In the genomic region with DNA sequence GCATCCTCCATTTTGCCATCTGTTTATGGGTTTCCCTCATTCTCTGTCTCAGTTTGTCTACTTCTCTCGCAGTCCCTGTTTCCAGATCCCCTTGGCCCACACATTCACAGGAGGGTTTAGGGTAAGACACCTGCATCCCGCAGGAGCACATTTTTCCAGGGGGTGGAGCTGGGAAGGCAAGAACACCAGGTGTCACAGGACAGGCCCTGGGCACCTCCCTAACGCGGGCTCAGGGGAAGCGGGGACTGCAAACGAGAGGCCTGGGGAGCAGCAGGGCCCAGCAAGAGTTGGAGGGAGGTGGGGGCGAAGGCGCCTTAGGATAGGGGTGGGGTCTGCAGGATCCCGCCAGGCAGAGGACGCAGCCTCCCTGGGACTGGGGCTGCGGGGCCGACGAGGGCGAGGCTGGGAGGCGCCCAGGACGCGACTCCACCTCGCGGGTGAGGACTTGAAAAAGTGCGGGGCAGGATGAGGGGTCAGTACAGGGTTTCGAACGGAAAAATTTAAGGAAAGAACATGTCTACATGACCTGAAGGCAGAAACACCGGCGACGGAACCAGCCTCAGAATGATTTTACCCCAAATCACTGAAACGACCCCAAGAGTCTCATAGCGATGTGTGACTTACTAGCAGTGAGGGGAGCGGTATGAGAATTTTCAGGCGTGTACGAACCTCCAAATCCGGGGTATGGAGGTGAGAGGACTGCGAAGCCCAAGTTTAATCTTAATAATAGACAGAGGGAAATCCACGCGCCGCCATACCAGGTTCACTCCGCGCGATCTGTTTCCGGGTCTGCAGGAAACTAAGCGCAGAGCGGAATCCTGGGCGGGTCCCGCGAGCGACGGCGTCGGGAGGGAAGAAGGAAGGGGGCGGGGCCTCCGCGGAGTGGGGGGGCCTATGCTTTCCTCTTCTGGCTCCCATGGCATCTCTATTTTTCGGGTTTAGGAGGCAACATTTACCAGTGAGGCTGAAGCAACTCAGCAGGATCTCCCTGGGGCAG, we compare ENCODE assay signal across 10 cellular contexts. TPM values are rescaled to one million over a fixed set of nuclear protein-coding genes. Genes with fewer than 3 reads are reported as not detected.
A peak's percentile ranks its signal among the peaks of the same experiment; 100 is the strongest.
DNase-seq lines count a peak whose midpoint lies in the region; ATAC-seq, FAIRE-seq and TF ChIP-seq lines count a peak whose summit lies in the region.
"Had no signal": no experiment of that assay in that cellular context is flagged by ENCODE, and none has a peak within 500 bp of the region (broad histone marks: within the 10 kb centered on the region; RNA-seq: fewer than 3 reads in every experiment).

No MANE protein-coding gene starts in this region.

- TF ChIP-seq POLR2A in GM12878 (IDR thresholded peaks at IDR 0.05; ENCODE audit: low read depth, low read length), result no peak
- TF ChIP-seq POLR2A in stomach (IDR thresholded peaks at IDR 0.05), result no peak

- H3K27ac Mint-ChIP-seq in activated CD4-positive, alpha-beta T cell treated with anti-CD3 and anti-CD28 coated beads for 36 hours, result no peak overlapping the region

- BruUV-seq in GM12878 (replicated peaks; lab: Mats Ljungman, UMichigan), result no TSS peak

- H3K27ac ChIP-seq in GM12878 (ENCODE audit: control insufficient read depth, insufficient read depth) (no peak overlapping the region), stomach (no peak overlapping the region)
- H3K27ac ChIP-seq: A549 had no signal

- in situ Hi-C loops in GM12878 (cut with MboI), result no loop called here

- ATAC-seq in activated CD4-positive, alpha-beta T cell treated with anti-CD3 and anti-CD28 coated beads for 36 hours, result no peak
- ATAC-seq in GM12878, result no peak
- no peak for ATAC-seq in GM18519 (IDR thresholded peaks at IDR 0.05; ENCODE audit: low FRiP score, unreplicated experiment)
- no peak for ATAC-seq in GM18870 (IDR thresholded peaks at IDR 0.05; ENCODE audit: unreplicated experiment)
- no peak for ATAC-seq in GM19397 (IDR thresholded peaks at IDR 0.05; ENCODE audit: unreplicated experiment)
- ATAC-seq: A549 had no signal

- TF ChIP-seq EP300 in GM12878 (IDR thresholded peaks at IDR 0.05; ENCODE audit: borderline replicate concordance in 1 of 2, control insufficient read depth in 1 of 2, low read depth in 2 of 2, low read length in 2 of 2) (no peak), stomach (IDR thresholded peaks at IDR 0.05) (no peak)

- H3K9me3 ChIP-seq in GM12878 (replicated peaks; ENCODE audit: control insufficient read depth, insufficient read depth, low read length) (peaks cover 4% of the 10 kb centered on the region; the same call in 1 of the 3 replicates), stomach (peaks cover 4 to 79% (median 40%) of the 10 kb centered on the region in 4 donors)

- CTCF ChIA-PET in activated CD4-positive, alpha-beta T cell treated with anti-CD3 and anti-CD28 coated beads for 36 hours (lab: Charles Lee), result no interaction called here
- CTCF ChIA-PET in GM12878 (lab: Yijun Ruan, JAX), result no interaction called here

- H2AFZ ChIP-seq in GM12878 (ENCODE audit: control insufficient read depth, low read depth, low read length), result no peak overlapping the region

- peaks cover 14% of the 10 kb centered on the region for H3K27me3 Mint-ChIP-seq in activated CD4-positive, alpha-beta T cell treated with anti-CD3 and anti-CD28 coated beads for 36 hours

- no peaks in the 10 kb centered on the region for H3K4me1 ChIP-seq in GM12878 (ENCODE audit: control insufficient read depth, insufficient read depth, low read length)
- no peaks in the 10 kb centered on the region for H3K4me1 ChIP-seq in stomach
- H3K4me1 ChIP-seq: A549 had no signal

- peaks cover 25% of the 10 kb centered on the region for H3K36me3 Mint-ChIP-seq in activated CD4-positive, alpha-beta T cell treated with anti-CD3 and anti-CD28 coated beads for 36 hours (ENCODE audit: low read depth)

- POLR2A ChIA-PET in activated CD4-positive, alpha-beta T cell treated with anti-CD3 and anti-CD28 coated beads for 36 hours (lab: Charles Lee), result no interaction called here
- POLR2A ChIA-PET in GM12878 (lab: Charles Lee), result no interaction called here

- no peak for FAIRE-seq in GM12878 (lab: Jason Lieb, UNC)
- FAIRE-seq: frontal cortex had no signal

- H3K36me3 ChIP-seq in GM12878 (ENCODE audit: control insufficient read depth in 2 of 2, insufficient read depth in 2 of 2, low read length in 1 of 2) (no peaks in the 10 kb centered on the region), stomach (peaks cover 0 to 3% (median 0%) of the 10 kb centered on the region in 4 donors)

- TF ChIP-seq CTCF in GM12878 (IDR thresholded peaks at IDR 0.05 in 2 of 3, conservative IDR thresholded peaks at IDR 0.05 in 1 of 3; ENCODE audit: control insufficient read depth in 2 of 3, extremely low read depth in 1 of 3, insufficient read depth in 1 of 3, low read depth in 3 of 3, low read length in 3 of 3) (no peak), stomach (IDR thresholded peaks at IDR 0.05) (no peak)

- peaks cover 26% of the 10 kb centered on the region for H3K9me3 Mint-ChIP-seq in activated CD4-positive, alpha-beta T cell treated with anti-CD3 and anti-CD28 coated beads for 36 hours (ENCODE audit: low read depth)

- H4K20me1 ChIP-seq in GM12878 (ENCODE audit: control insufficient read depth, insufficient read depth), result no peaks in the 10 kb centered on the region

- intact Hi-C loops in activated CD4-positive, alpha-beta T cell treated with anti-CD3 and anti-CD28 coated beads for 36 hours (cut with DNase I, micrococcal nuclease), result no loop called here
- intact Hi-C loops in GM12878 (cut with micrococcal nuclease; ENCODE audit: unreplicated experiment), result no loop called here
- intact Hi-C loops in stomach (cut with DNase I; ENCODE audit: low total_unique reads), result no loop called here

- H3K79me2 ChIP-seq in GM12878 (ENCODE audit: control insufficient read depth, insufficient read depth, low read length), result no peaks in the 10 kb centered on the region

- no peak overlapping the region for H3K4me3 ChIP-seq in GM12878
- peak overlapping the region in 3 of 4 donors; percentile 14 to 17 (median 15) for H3K4me3 ChIP-seq in stomach
- H3K4me3 ChIP-seq: A549 had no signal

- H3K27me3 ChIP-seq in GM12878 (replicated peaks in 1 of 2; ENCODE audit: control insufficient read depth in 2 of 2, insufficient read depth in 2 of 2, low read length in 1 of 2), result no peaks in the 10 kb centered on the region
- H3K27me3 ChIP-seq in stomach, result peaks cover 5 to 37% (median 12%) of the 10 kb centered on the region in 3 donors

- DNase-seq in activated CD4-positive, alpha-beta T cell treated with anti-CD3 and anti-CD28 coated beads for 36 hours, result peak; percentile 52
- no peak for DNase-seq in activated CD4-positive, alpha-beta T cell treated with anti-CD3 and anti-CD28 coated beads, Interleukin-2, amount 50 U/mL, for 48 hours
- DNase-seq in GM12878 (ENCODE audit: low read depth, low spot score), result no peak
- peak; percentile 82 for DNase-seq in iPS-NIHi11 (ENCODE audit: low spot score)
- no peak for DNase-seq in stomach

- peaks cover 4% of the 10 kb centered on the region for H3K4me1 Mint-ChIP-seq in activated CD4-positive, alpha-beta T cell treated with anti-CD3 and anti-CD28 coated beads for 36 hours

- H3K4me2 ChIP-seq in GM12878 (ENCODE audit: control insufficient read depth, insufficient read depth), result no peak overlapping the region
- H3K4me2 ChIP-seq: A549 had no signal

- SMC1A ChIA-PET in GM12878 (lab: Charles Lee; ENCODE audit: uncharacterized antibody, unreplicated experiment), result no interaction called here

- H3K9ac ChIP-seq in GM12878 (ENCODE audit: control insufficient read depth, insufficient read depth, low read length), result no peak overlapping the region

- RAD21 ChIA-PET in GM12878 (lab: Charles Lee; ENCODE audit: unreplicated experiment), result no interaction called here

- H3K4me3 Mint-ChIP-seq in activated CD4-positive, alpha-beta T cell treated with anti-CD3 and anti-CD28 coated beads for 36 hours, result peak overlapping the region; percentile 14

- TF ChIP-seq RAD21 in GM12878 (IDR thresholded peaks at IDR 0.05; ENCODE audit: insufficient read depth, low read depth, low read length), result no peak

- 63% methylated on average over 45 of the region's 52 CpGs for WGBS in GM12878 (ENCODE audit: insufficient coverage, insufficient replicate concordance, low lambda C conversion rate, missing lambda C conversion rate)
- 17 to 24% (median 20%) methylated on average over 48 to 52 of the region's 52 CpGs for WGBS in stomach, 5 donors

RNA-seq across cellular contexts. Expression of a gene that starts 7.1 kb away (rescaled TPM):
- total RNA-seq in activated CD4-positive, alpha-beta T cell treated with anti-CD3 and anti-CD28 coated beads for 36 hours, result not detected
- total RNA-seq in GM12878 (2013; cell fraction: nucleolus; rRNA removed), result not detected in 2 replicates
- total RNA-seq in GM12878 (2014; rRNA removed) (not detected in 2 replicates), GM12878 (2014; rRNA removed; fragmentation: Illumina TruSeq; extraction: Trizol) (not detected in 2 replicates), GM12878 (2021) (not detected in 2 replicates), stomach (not detected)
- polyA plus RNA-seq in GM12878 (2011; ENCODE audit: low read depth), result not detected
- polyA plus RNA-seq in GM12878 (2011; rRNA removed) (0.04 TPM in 2 replicates), GM12878 (2014; fragmentation: Illumina TruSeq; extraction: Trizol) (not detected in 2 replicates), GM12878 (2014; fragmentation: Nextera tagmentation; extraction: Ambion mirVana) (not detected), GM12878 (2014; rRNA removed) (not detected in 2 replicates), GM12878 (2016; fragmentation: Nextera tagmentation; extraction: Ambion mirVana) (not detected), stomach (not detected)
- not detected in 2 replicates for polyA plus RNA-seq in GM12878 (2011; cell fraction: cytosol; rRNA removed)
- not detected in 2 replicates for polyA plus RNA-seq in GM12878 (2011; cell fraction: nucleus; rRNA removed)
- polyA plus RNA-seq in GM12878 (2012), result not detected in 2 replicates
- polyA minus RNA-seq in GM12878 (2011; rRNA and poly(A)+ RNA removed), result not detected in 2 replicates
- not detected in 2 replicates for polyA minus RNA-seq in GM12878 (2011; cell fraction: cytosol; rRNA and poly(A)+ RNA removed)
- polyA minus RNA-seq in GM12878 (2011; cell fraction: nucleus; rRNA and poly(A)+ RNA removed), result not detected in 2 replicates
- total RNA-seq: frontal cortex had no signal
- polyA plus RNA-seq: A549 had no signal

RNA-seq across cellular contexts. Expression of a gene that starts 23.7 kb away (rescaled TPM):
- total RNA-seq in activated CD4-positive, alpha-beta T cell treated with anti-CD3 and anti-CD28 coated beads for 36 hours, result under 1 TPM in 1 of 2 experiments, not detected in 1; 0.11 TPM
- total RNA-seq in GM12878 (2013; cell fraction: nucleolus; rRNA removed), result 0.24 and 0.31 TPM in 2 replicates
- total RNA-seq in GM12878 (2014; rRNA removed), result not detected in 2 replicates
- not detected in 2 replicates for total RNA-seq in GM12878 (2014; rRNA removed; fragmentation: Illumina TruSeq; extraction: Trizol)
- total RNA-seq in GM12878 (2021), result not detected in 2 replicates
- polyA plus RNA-seq in GM12878 (2011; ENCODE audit: low read depth), result not detected
- polyA plus RNA-seq in GM12878 (2011; rRNA removed), result 0.05 and 0.07 TPM in 2 replicates
- polyA plus RNA-seq in GM12878 (2011; cell fraction: cytosol; rRNA removed), result 0.03 and 0.04 TPM in 2 replicates
- polyA plus RNA-seq in GM12878 (2011; cell fraction: nucleus; rRNA removed), result 0.07 and 0.13 TPM in 2 replicates
- polyA plus RNA-seq in GM12878 (2012), result not detected in 2 replicates
- not detected in 2 replicates for polyA plus RNA-seq in GM12878 (2014; fragmentation: Illumina TruSeq; extraction: Trizol)
- polyA plus RNA-seq in GM12878 (2014; fragmentation: Nextera tagmentation; extraction: Ambion mirVana), result not detected
- not detected in 2 replicates for polyA plus RNA-seq in GM12878 (2014; rRNA removed)
- not detected for polyA plus RNA-seq in GM12878 (2016; fragmentation: Nextera tagmentation; extraction: Ambion mirVana)
- not detected in 2 replicates for polyA minus RNA-seq in GM12878 (2011; rRNA and poly(A)+ RNA removed)
- not detected in 2 replicates for polyA minus RNA-seq in GM12878 (2011; cell fraction: cytosol; rRNA and poly(A)+ RNA removed)
- not detected in 2 replicates for polyA minus RNA-seq in GM12878 (2011; cell fraction: nucleus; rRNA and poly(A)+ RNA removed)
- not detected for total RNA-seq in stomach
- not detected for polyA plus RNA-seq in stomach
- total RNA-seq: frontal cortex had no signal
- polyA plus RNA-seq: A549 had no signal

Comparison
In these comparisons a context has a peak if more than half of its experiments do, and no peak if none do; other contexts are left out.
1. DNase-seq: peak in activated CD4-positive, alpha-beta T cell treated with anti-CD3 and anti-CD28 coated beads for 36 hours (single experiment) and iPS-NIHi11 (single experiment); none in activated CD4-positive, alpha-beta T cell treated with anti-CD3 and anti-CD28 coated beads, Interleukin-2, amount 50 U/mL, for 48 hours (0 of 2), GM12878 (single experiment) and stomach (single experiment).